Comparison of ENCODE assay signal across 1 cellular context in the genomic region with DNA sequence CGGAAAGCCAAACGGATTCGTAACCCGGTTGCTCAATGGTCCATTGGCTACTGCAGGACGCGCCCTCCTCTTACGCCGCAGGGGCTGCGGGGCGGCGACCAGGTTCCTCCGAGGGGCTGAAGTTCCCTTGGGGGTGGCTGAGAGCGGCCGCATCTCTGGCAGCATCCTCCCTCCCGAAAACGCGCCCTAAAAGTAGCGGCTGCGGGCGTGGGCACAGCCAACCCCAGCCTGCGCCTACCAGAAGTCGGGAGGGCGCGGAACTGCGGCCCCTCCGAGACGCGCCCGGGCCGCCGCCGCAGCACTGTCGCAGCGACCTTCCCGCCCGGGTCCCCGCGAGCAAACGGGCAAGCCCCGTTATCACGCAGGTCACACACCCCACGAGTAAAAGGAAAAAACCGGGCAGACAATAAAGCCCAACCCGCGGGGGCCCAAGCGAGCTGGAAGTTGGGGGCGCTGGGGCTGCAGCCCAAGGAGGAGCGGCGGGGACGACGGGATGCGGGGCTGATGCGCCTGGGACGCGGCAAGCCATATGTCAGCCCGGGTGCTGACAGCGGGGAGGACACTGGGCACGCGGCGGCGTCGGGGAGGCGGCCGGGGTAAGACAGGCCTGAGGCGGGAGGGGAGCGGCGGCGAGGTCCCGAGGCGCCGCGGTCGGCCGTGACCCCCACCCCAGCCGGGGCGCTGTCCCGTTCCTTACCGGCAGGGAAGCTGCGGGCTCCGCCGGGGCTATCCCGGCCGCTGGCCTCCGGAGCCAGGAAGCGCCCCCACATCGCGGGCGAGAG.
TF ChIP-seq lines count a peak whose summit lies in the region.

No MANE protein-coding gene starts in this region.

TF ChIP-seq in liver, 16 proteins besides CTCF, POLR2A, EP300 and RAD21 (continued from another document):
- TF ChIP-seq, protein P1, sequence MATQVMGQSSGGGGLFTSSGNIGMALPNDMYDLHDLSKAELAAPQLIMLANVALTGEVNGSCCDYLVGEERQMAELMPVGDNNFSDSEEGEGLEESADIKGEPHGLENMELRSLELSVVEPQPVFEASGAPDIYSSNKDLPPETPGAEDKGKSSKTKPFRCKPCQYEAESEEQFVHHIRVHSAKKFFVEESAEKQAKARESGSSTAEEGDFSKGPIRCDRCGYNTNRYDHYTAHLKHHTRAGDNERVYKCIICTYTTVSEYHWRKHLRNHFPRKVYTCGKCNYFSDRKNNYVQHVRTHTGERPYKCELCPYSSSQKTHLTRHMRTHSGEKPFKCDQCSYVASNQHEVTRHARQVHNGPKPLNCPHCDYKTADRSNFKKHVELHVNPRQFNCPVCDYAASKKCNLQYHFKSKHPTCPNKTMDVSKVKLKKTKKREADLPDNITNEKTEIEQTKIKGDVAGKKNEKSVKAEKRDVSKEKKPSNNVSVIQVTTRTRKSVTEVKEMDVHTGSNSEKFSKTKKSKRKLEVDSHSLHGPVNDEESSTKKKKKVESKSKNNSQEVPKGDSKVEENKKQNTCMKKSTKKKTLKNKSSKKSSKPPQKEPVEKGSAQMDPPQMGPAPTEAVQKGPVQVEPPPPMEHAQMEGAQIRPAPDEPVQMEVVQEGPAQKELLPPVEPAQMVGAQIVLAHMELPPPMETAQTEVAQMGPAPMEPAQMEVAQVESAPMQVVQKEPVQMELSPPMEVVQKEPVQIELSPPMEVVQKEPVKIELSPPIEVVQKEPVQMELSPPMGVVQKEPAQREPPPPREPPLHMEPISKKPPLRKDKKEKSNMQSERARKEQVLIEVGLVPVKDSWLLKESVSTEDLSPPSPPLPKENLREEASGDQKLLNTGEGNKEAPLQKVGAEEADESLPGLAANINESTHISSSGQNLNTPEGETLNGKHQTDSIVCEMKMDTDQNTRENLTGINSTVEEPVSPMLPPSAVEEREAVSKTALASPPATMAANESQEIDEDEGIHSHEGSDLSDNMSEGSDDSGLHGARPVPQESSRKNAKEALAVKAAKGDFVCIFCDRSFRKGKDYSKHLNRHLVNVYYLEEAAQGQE (IDR thresholded peaks at IDR 0.05) = no peak
- no peak for TF ChIP-seq NR2F2 (IDR thresholded peaks at IDR 0.05)
- TF ChIP-seq FOXA1 (IDR thresholded peaks at IDR 0.05) = no peak
- TF ChIP-seq, protein P2, sequence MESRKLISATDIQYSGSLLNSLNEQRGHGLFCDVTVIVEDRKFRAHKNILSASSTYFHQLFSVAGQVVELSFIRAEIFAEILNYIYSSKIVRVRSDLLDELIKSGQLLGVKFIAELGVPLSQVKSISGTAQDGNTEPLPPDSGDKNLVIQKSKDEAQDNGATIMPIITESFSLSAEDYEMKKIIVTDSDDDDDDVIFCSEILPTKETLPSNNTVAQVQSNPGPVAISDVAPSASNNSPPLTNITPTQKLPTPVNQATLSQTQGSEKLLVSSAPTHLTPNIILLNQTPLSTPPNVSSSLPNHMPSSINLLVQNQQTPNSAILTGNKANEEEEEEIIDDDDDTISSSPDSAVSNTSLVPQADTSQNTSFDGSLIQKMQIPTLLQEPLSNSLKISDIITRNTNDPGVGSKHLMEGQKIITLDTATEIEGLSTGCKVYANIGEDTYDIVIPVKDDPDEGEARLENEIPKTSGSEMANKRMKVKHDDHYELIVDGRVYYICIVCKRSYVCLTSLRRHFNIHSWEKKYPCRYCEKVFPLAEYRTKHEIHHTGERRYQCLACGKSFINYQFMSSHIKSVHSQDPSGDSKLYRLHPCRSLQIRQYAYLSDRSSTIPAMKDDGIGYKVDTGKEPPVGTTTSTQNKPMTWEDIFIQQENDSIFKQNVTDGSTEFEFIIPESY (IDR thresholded peaks at IDR 0.05) = no peak
- no peak for TF ChIP-seq FOXA2 (IDR thresholded peaks at IDR 0.05)
- no peak for TF ChIP-seq JUND (IDR thresholded peaks at IDR 0.05)
